ENCODE assay signal across 8 cellular contexts in genomic region chr17:42050360-42051012, GRCh38. TPM values are rescaled to one million over a fixed set of nuclear protein-coding genes. Genes with fewer than 3 reads are reported as not detected.
DNase-seq lines count a peak whose midpoint lies in the region; ATAC-seq, FAIRE-seq and TF ChIP-seq lines count a peak whose summit lies in the region.

Gene C17orf113 (minus strand): TSS chr17:42050601. CDS start chr17:42043376, 7,225 bp downstream.

- no peak within 1 kb of the TSS for H2BK12ac ChIP-seq in neuronal stem cell (ENCODE audit: low read length)

- peaks cover 2% of the 10 kb centered on the region for H3K79me1 ChIP-seq in neuronal stem cell (ENCODE audit: low read depth, low read length)

- no peak for FAIRE-seq in urothelium cell line (lab: Jason Lieb, UNC)

- WGBS in gastroesophageal sphincter (ENCODE audit: low coverage in 1 of 2), 2 donors = 13% methylated on average over 4 of the region's 67 CpGs; no CpG with 5 or more reads in 1 of the 2 donors
- WGBS in neuronal stem cell (ENCODE audit: extremely low coverage in 2 of 2, insufficient read length in 2 of 2, insufficient replicate concordance in 1 of 2), 2 donors = no CpG with 5 or more reads among the region's 67 CpGs

- no peak within 1 kb of the TSS for H3K14ac ChIP-seq in neuronal stem cell (ENCODE audit: low read length)

- peak within 1 kb of the TSS; percentile 75 for H4K8ac ChIP-seq in neuronal stem cell (ENCODE audit: low read depth, low read length)

- H3K4me1 ChIP-seq in NT2/D1 (ENCODE audit: insufficient read depth, insufficient read length) (peaks cover 10% of the 10 kb centered on the region), gastroesophageal sphincter (peaks cover 0 to 15% (median 9%) of the 10 kb centered on the region in 3 donors), neuronal stem cell (ENCODE audit: control insufficient read depth in 2 of 2, insufficient read depth in 1 of 2, low read depth in 1 of 2, low read length in 2 of 2) (peaks cover 16 to 17% of the 10 kb centered on the region in 2 donors)

- peak within 1 kb of the TSS; percentile 100 for H2AFZ ChIP-seq in neuronal stem cell (ENCODE audit: low read length)

- peak within 1 kb of the TSS; percentile 89 for H3K18ac ChIP-seq in neuronal stem cell (ENCODE audit: low read length)

- H3K4me3 ChIP-seq in NT2/D1 (ENCODE audit: insufficient read length, low read depth) = peak within 1 kb of the TSS; percentile 55
- H3K4me3 ChIP-seq in gastroesophageal sphincter = peak within 1 kb of the TSS; percentile 47 to 73
- H3K4me3 ChIP-seq in neuronal stem cell (ENCODE audit: low read length in 2 of 2) = peak within 1 kb of the TSS; percentile 66 to 86

- no peak within 1 kb of the TSS for H4K91ac ChIP-seq in neuronal stem cell (ENCODE audit: low read depth, low read length, poor library complexity)

- DNase-seq in C1 segment of cervical spinal cord (lab: John Stamatoyannopoulos, UW) (peak in 9 of 14 donors; percentile 1 to 51 (median 24)), NT2/D1 (ENCODE audit: low read depth, low spot score) (no peak), neuronal stem cell (ENCODE audit: low spot score) (peak; percentile 63), urothelium cell line (ENCODE audit: low spot score) (peak; percentile 85), NCI-H128 (lab: John Stamatoyannopoulos, UW; ENCODE audit: unreplicated experiment) (no peak)
- DNase-seq in activated effector memory CD4-positive, alpha-beta T cell treated with Interleukin-2 at 50 U/mL for 16 hours = peak; percentile 27

- H2AK5ac ChIP-seq in neuronal stem cell (ENCODE audit: low read depth, low read length) = peak within 1 kb of the TSS; percentile 73

- H2BK5ac ChIP-seq in neuronal stem cell (ENCODE audit: low read length) = no peak within 1 kb of the TSS

- H3K9me3 ChIP-seq in NT2/D1 (ENCODE audit: insufficient read depth, low read length) (no peaks in the 10 kb centered on the region), gastroesophageal sphincter (no peaks in the 10 kb centered on the region), neuronal stem cell (replicated peaks in 1 of 2; ENCODE audit: control insufficient read depth in 2 of 2, insufficient read depth in 1 of 2, low read depth in 1 of 2, low read length in 2 of 2) (no peaks in the 10 kb centered on the region)

- peak within 1 kb of the TSS; percentile 26 for H2BK15ac ChIP-seq in neuronal stem cell (ENCODE audit: low read length)

- H3K27me3 ChIP-seq in NT2/D1 (ENCODE audit: insufficient read depth, insufficient read length) (no peaks in the 10 kb centered on the region), gastroesophageal sphincter (peaks cover 37% of the 10 kb centered on the region), neuronal stem cell (ENCODE audit: control insufficient read depth in 3 of 3, insufficient read depth in 3 of 3, low read depth in 1 of 3, low read length in 3 of 3) (peaks cover 0 to 39% (median 27%) of the 10 kb centered on the region in 3 experiments)

- no peak within 1 kb of the TSS for H3K4ac ChIP-seq in neuronal stem cell (ENCODE audit: low read length)

- peak within 1 kb of the TSS; percentile 73 for H3K4me2 ChIP-seq in neuronal stem cell (ENCODE audit: insufficient read depth, low read length, poor library complexity, severe bottlenecking)

- peak within 1 kb of the TSS in 1 of 4 donors; percentile 71 for H3K27ac ChIP-seq in gastroesophageal sphincter
- no peak within 1 kb of the TSS for H3K27ac ChIP-seq in neuronal stem cell (replicated peaks; ENCODE audit: low read length)

- no peak within 1 kb of the TSS for H3K23ac ChIP-seq in neuronal stem cell (ENCODE audit: low read depth, low read length, poor library complexity)

- no peaks in the 10 kb centered on the region for H3K36me3 ChIP-seq in NT2/D1 (ENCODE audit: insufficient read depth, insufficient read length, low read length)
- no peaks in the 10 kb centered on the region for H3K36me3 ChIP-seq in gastroesophageal sphincter
- no peaks in the 10 kb centered on the region for H3K36me3 ChIP-seq in neuronal stem cell (replicated peaks in 1 of 2; ENCODE audit: control insufficient read depth in 2 of 2, insufficient read depth in 2 of 2, low read length in 2 of 2)

- H3K9ac ChIP-seq in NT2/D1 (ENCODE audit: insufficient read length, low read depth) = peak within 1 kb of the TSS; percentile 57
- H3K9ac ChIP-seq in neuronal stem cell (ENCODE audit: low read depth, low read length, poor library complexity) = peak within 1 kb of the TSS; percentile 74

- ATAC-seq in GM21619 (IDR thresholded peaks at IDR 0.05; ENCODE audit: unreplicated experiment) (peak; percentile 54), gastroesophageal sphincter (peak; percentile 66)

- peak in 3 of 4 experiments; percentile 23 to 46 (median 25) for TF ChIP-seq CTCF in gastroesophageal sphincter (IDR thresholded peaks at IDR 0.05)

- peak within 1 kb of the TSS; percentile 18 for H2BK120ac ChIP-seq in neuronal stem cell (ENCODE audit: low read depth, low read length)

- TF ChIP-seq POLR2A in gastroesophageal sphincter (IDR thresholded peaks at IDR 0.05) = no peak

- no peak for TF ChIP-seq EP300 in gastroesophageal sphincter (IDR thresholded peaks at IDR 0.05)

RNA-seq across cellular contexts. Expression of gene C17orf113, which starts in this region (rescaled TPM):
- 1 to 10 TPM in 1 of 4 donors, under 1 TPM in 3; 0.27 to 1.4 (median 0.58) TPM for total RNA-seq in gastroesophageal sphincter
- polyA plus RNA-seq in neuronal stem cell (2013, experiment 1 of 2) = 2.4 TPM
- 2.6 TPM for polyA plus RNA-seq in neuronal stem cell (2013, experiment 2 of 2)

Comparison
In these comparisons a context has a peak if more than half of its experiments do, and no peak if none do; other contexts are left out.
1. DNase-seq: peak in C1 segment of cervical spinal cord (9 of 14), activated effector memory CD4-positive, alpha-beta T cell treated with Interleukin-2 at 50 U/mL for 16 hours (single experiment), neuronal stem cell (single experiment) and urothelium cell line (single experiment); none in NT2/D1 (single experiment) and NCI-H128 (single experiment).
2. Peak in every context shown above with its lines, with median percentiles within 50 percentile points of each other: H3K4me3 ChIP-seq.